In the genomic region with DNA sequence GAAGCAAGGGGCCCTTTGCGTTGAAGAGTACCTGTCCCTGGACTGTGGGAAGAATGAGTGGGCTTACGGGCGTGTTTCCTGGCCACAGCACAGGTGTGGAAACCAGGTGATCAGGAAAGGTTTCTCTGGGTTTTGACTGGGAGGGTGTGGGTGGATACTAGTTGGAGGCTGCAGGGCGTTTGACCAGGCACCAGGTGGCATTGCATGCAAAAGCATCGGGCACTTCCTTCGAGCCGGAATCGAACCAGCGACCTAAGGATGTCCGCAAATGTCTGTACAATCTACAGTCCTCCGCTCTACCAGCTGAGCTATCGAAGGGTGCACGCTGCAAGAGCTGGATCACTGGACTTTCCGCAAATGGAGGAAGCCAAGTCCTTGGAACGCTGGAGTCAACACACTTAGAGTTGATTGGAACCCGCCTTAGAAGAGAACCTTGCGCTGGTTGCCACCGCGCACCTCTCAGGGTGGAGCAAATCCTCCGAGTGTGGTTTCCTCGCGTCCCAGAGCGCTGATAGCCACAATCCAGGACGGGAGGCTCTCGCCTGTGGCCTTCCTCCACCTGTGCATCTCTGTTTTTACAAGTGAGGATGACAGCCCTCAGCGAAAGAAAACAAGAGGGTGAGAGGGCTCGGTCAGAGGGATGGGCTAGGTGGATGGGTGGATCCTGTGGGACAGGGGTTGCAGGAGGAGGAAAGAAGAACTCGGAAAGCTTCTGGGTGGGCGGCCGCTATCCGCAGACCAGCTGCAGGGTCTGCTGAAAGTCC, we compare ENCODE assay signal across 9 cellular contexts. TPM values are rescaled to one million over a fixed set of nuclear protein-coding genes. Genes with fewer than 3 reads are reported as not detected.
DNase-seq lines count a peak whose midpoint lies in the region; ATAC-seq and TF ChIP-seq lines count a peak whose summit lies in the region.
"Had no signal": no experiment of that assay in that cellular context is flagged by ENCODE, and none has a peak within 500 bp of the region (broad histone marks: within the 10 kb centered on the region; RNA-seq: fewer than 3 reads in every experiment).

No MANE protein-coding gene starts in this region.

- ATAC-seq in GM19395 (IDR thresholded peaks at IDR 0.05; ENCODE audit: unreplicated experiment), result peak; percentile 50

- 4 to 5% (median 4%) methylated on average over 16 to 31 of the region's 31 CpGs for WGBS in adrenal gland, 4 donors

- H3K36me3 ChIP-seq in BLaER1, result no peaks in the 10 kb centered on the region
- no peaks in the 10 kb centered on the region for H3K36me3 ChIP-seq in adrenal gland (replicated peaks in 1 of 2)
- H3K36me3 ChIP-seq in skeletal muscle tissue (ENCODE audit: control insufficient read depth in 3 of 3, insufficient read depth in 3 of 3, low read length in 3 of 3), result no peaks in the 10 kb centered on the region

- H3K4me1 ChIP-seq in BLaER1 (peaks cover 34% of the 10 kb centered on the region), adrenal gland (replicated peaks in 1 of 2) (no peaks in the 10 kb centered on the region), skeletal muscle tissue (ENCODE audit: control insufficient read depth in 3 of 3, insufficient read depth in 3 of 3, low read length in 3 of 3) (peaks cover 4 to 8% (median 5%) of the 10 kb centered on the region in 3 donors)

- H3K4me3 ChIP-seq in BLaER1, result no peak overlapping the region
- H3K4me3 ChIP-seq in adrenal gland, result peak overlapping the region in 1 of 4 donors; percentile 21
- peak overlapping the region; percentile 85 for H3K4me3 ChIP-seq in iPS-11a (ENCODE audit: low read depth, low read length)
- H3K4me3 ChIP-seq in skeletal muscle tissue (ENCODE audit: low read length in 3 of 3), result peak overlapping the region in 2 of 3 donors; percentile 31 to 49

- peak overlapping the region; percentile 22 for H3K4me2 ChIP-seq in BLaER1

- H4K20me1 ChIP-seq in BLaER1, result no peaks in the 10 kb centered on the region

- intact Hi-C loops in adrenal gland (cut with DNase I), result no loop called here

- DNase-seq in HT-29 (ENCODE audit: low spot score) (peak; percentile 86), SW480 (ENCODE audit: low spot score) (peak; percentile 74), adrenal gland (peak; percentile 29 to 65 (median 49)), DMS153 treated with DMSO at 0.1 percent for 48 hours (lab: John Stamatoyannopoulos, UW; ENCODE audit: unreplicated experiment) (no peak)

- H3K9ac ChIP-seq in BLaER1 (no peak overlapping the region), skeletal muscle tissue (ENCODE audit: low read depth in 1 of 3, low read length in 3 of 3) (peak overlapping the region in 1 of 3 donors; percentile 4)

- no peak for TF ChIP-seq POLR2A in adrenal gland (IDR thresholded peaks at IDR 0.05)

- no peak overlapping the region for H3K27ac ChIP-seq in BLaER1
- H3K27ac ChIP-seq in adrenal gland, result no peak overlapping the region
- H3K27ac ChIP-seq in skeletal muscle tissue (ENCODE audit: low read depth, low read length), result no peak overlapping the region

- H3K27me3 ChIP-seq in BLaER1 (peaks cover 31% of the 10 kb centered on the region), adrenal gland (peaks cover 30% of the 10 kb centered on the region), skeletal muscle tissue (ENCODE audit: control insufficient read depth in 3 of 3, insufficient read depth in 3 of 3, low read length in 3 of 3) (peaks cover 63 to 75% (median 66%) of the 10 kb centered on the region in 3 donors)

- TF ChIP-seq CTCF in adrenal gland (IDR thresholded peaks at IDR 0.05), result peak in 5 of 6 experiments; percentile 13 to 50 (median 43)

- H3K9me3 ChIP-seq in BLaER1, result peaks cover 9% of the 10 kb centered on the region; the same call in 1 of the 2 replicates
- no peaks in the 10 kb centered on the region for H3K9me3 ChIP-seq in adrenal gland (replicated peaks in 1 of 3)
- H3K9me3 ChIP-seq in skeletal muscle tissue (ENCODE audit: control insufficient read depth in 3 of 3, low read length in 3 of 3), result no peaks in the 10 kb centered on the region

RNA-seq across cellular contexts. Expression of a gene that starts 21.2 kb away (rescaled TPM):
- 6.6 and 8.7 TPM in 2 replicates for total RNA-seq in HT-29 (2014; rRNA removed; shearing (Covaris generic))
- total RNA-seq in adrenal gland (10 to 100 TPM in 2 of 8 donors, 1 to 10 TPM in 6; 2.3 to 24.9 (median 7.8) TPM), skeletal muscle tissue (17.7 TPM)
- polyA plus RNA-seq in adrenal gland, result 10 to 100 TPM in 1 of 3 donors, 1 to 10 TPM in 2; 6.0 to 12.7 (median 9.8) TPM

RNA-seq across cellular contexts. Expression of a gene that starts 21.7 kb away (rescaled TPM):
- total RNA-seq in HT-29 (2014; rRNA removed; shearing (Covaris generic)), result not detected in 2 replicates
- not detected for total RNA-seq in adrenal gland
- polyA plus RNA-seq in adrenal gland, result not detected
- not detected for total RNA-seq in skeletal muscle tissue
- total RNA-seq: T-helper 2 cell treated with Interferon-gamma antibody and Interleukin-4, amounts not matched to agents 100 ng/mL and 5 ng/mL, for 36 hours had no signal

RNA-seq across cellular contexts. Expression of a gene that starts 25.4 kb away (rescaled TPM):
- 0.57 and 4.0 TPM in 2 replicates for total RNA-seq in HT-29 (2014; rRNA removed; shearing (Covaris generic))
- total RNA-seq in adrenal gland (10 to 100 TPM in 1 of 8 donors, 1 to 10 TPM in 7; 1.0 to 12.0 (median 3.6) TPM), skeletal muscle tissue (3.7 TPM)
- polyA plus RNA-seq in adrenal gland, result 1 to 10 TPM; 1.8 to 10.0 (median 3.7) TPM
